In genomic region chr5:150642991-150643710, GRCh38 we compare ENCODE assay signal across 2 cellular contexts.
TF ChIP-seq lines count a peak whose summit lies in the region.

No MANE protein-coding gene starts in this region.

TF ChIP-seq in SK-N-SH, 30 proteins besides CTCF, POLR2A, EP300 and RAD21:
- TF ChIP-seq USF2 (IDR thresholded peaks at IDR 0.05; ENCODE audit: borderline replicate concordance, low read depth, low read length) (no peak), NFIC (IDR thresholded peaks at IDR 0.05; ENCODE audit: borderline replicate concordance) (no peak), MXI1 (IDR thresholded peaks at IDR 0.05; ENCODE audit: low read depth, low read length) (no peak), RXRA (IDR thresholded peaks at IDR 0.05; ENCODE audit: borderline replicate concordance, low read depth) (no peak), CHD2 (IDR thresholded peaks at IDR 0.05; ENCODE audit: low read length, partially characterized antibody) (no peak), TCF12 (IDR thresholded peaks at IDR 0.05) (no peak), POLR2AphosphoS5 (IDR thresholded peaks at IDR 0.05; ENCODE audit: low read depth, low read length) (no peak), SMC3 (IDR thresholded peaks at IDR 0.05; ENCODE audit: low read depth, low read length) (no peak), REST (IDR thresholded peaks at IDR 0.05; ENCODE audit: low read depth, low read length) (no peak), GATA2 (CRISPR knock-in tag; IDR thresholded peaks at IDR 0.05) (no peak), RFX5 (IDR thresholded peaks at IDR 0.05; ENCODE audit: low read length) (no peak), JUND (IDR thresholded peaks at IDR 0.05) (no peak), ELF1 (IDR thresholded peaks at IDR 0.05) (no peak), IRF3 (IDR thresholded peaks at IDR 0.05; ENCODE audit: low read depth, low read length) (no peak), EZH2phosphoT487 (IDR thresholded peaks at IDR 0.05; ENCODE audit: borderline replicate concordance, low read depth) (no peak)
- TF ChIP-seq, protein P1, sequence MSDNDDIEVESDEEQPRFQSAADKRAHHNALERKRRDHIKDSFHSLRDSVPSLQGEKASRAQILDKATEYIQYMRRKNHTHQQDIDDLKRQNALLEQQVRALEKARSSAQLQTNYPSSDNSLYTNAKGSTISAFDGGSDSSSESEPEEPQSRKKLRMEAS (IDR thresholded peaks at IDR 0.05; ENCODE audit: low read depth): no peak

TF ChIP-seq in endothelial cell of umbilical vein, 7 proteins besides CTCF, POLR2A, EP300 and RAD21:
- TF ChIP-seq EZH2 (IDR thresholded peaks at IDR 0.05; ENCODE audit: borderline replicate concordance, low read depth, low read length, severe bottlenecking) (no peak), POLR2AphosphoS5 (IDR thresholded peaks at IDR 0.05; ENCODE audit: insufficient read depth, low read depth, low read length) (no peak), GATA2 (IDR thresholded peaks at IDR 0.05; ENCODE audit: insufficient read depth, insufficient read length, low read depth, low read length) (no peak), MYC (IDR thresholded peaks at IDR 0.05; ENCODE audit: low read depth, low read length) (no peak), JUN (IDR thresholded peaks at IDR 0.05; ENCODE audit: borderline replicate concordance, insufficient read depth, insufficient read length, low read depth) (no peak), FOS (IDR thresholded peaks at IDR 0.05; ENCODE audit: borderline replicate concordance, insufficient read depth, low read length) (no peak)
- TF ChIP-seq, protein P1 (IDR thresholded peaks at IDR 0.05; ENCODE audit: insufficient read depth, insufficient read length): no peak
TF ChIP-seq in endothelial cell of umbilical vein: peak in this region for 0.
